Comparison of ENCODE assay signal across 19 cellular contexts in the genomic region with DNA sequence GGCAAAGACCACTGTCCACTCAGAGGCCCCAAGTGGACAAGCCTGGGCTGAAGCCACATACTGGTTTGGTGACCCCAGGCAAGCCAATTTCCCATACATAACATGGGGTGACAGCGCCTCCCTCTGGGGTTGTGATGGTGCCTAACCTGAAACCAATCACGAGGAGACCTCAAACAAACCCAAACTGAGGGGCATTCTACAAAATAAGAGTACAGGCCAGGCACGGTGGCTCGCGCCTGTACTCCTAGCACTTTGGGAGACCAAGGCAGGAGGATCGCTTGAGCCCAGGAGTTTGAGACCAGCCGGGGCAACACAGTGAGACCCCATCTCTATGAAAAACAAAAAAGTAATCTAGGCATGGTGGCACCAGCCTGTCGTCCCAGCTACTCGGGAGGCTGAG. TPM values are rescaled to one million over a fixed set of nuclear protein-coding genes. Genes with fewer than 3 reads are reported as not detected.
DNase-seq lines count a peak whose midpoint lies in the region; ATAC-seq, FAIRE-seq and TF ChIP-seq lines count a peak whose summit lies in the region.
"Had no signal": no experiment of that assay in that cellular context is flagged by ENCODE, and none has a peak within 500 bp of the region (broad histone marks: within the 10 kb centered on the region; RNA-seq: fewer than 3 reads in every experiment).

No MANE protein-coding gene starts in this region.

- H4K5ac ChIP-seq in H9 (ENCODE audit: insufficient read length, low read depth, low read length): no peak overlapping the region

- H3K9me3 ChIP-seq in H9 (ENCODE audit: control insufficient read depth, low read depth, low read length): no peaks in the 10 kb centered on the region
- H3K9me3 ChIP-seq in keratinocyte (ENCODE audit: control insufficient read depth, low read depth, low read length): no peaks in the 10 kb centered on the region
- H3K9me3 ChIP-seq: BE2C, neutrophil, thoracic aorta had no signal

- POLR2A ChIA-PET in WTC11 (lab: Charles Lee): no interaction called here

- H2BK20ac ChIP-seq in H9 (ENCODE audit: low read depth, low read length, poor library complexity, severe bottlenecking): no peak overlapping the region

- peaks cover 4% of the 10 kb centered on the region for H3K23me2 ChIP-seq in H9 (ENCODE audit: insufficient read length, low read depth, low read length, poor library complexity, severe bottlenecking)

- no peak overlapping the region for H3K27ac Mint-ChIP-seq in H9
- no peak overlapping the region for H3K27ac Mint-ChIP-seq in WTC11
- no peak overlapping the region for H3K27ac Mint-ChIP-seq in osteocyte (ENCODE audit: unreplicated experiment)

- TF ChIP-seq CTCF in GM06990 (IDR thresholded peaks at IDR 0.05; ENCODE audit: insufficient read depth, low read length, poor library complexity, severe bottlenecking) (peak; percentile 24), H9 (conservative IDR thresholded peaks at IDR 0.05) (peak; percentile 30; the same call in 2 of the 3 replicates), WTC11 (IDR thresholded peaks at IDR 0.05) (no peak), keratinocyte (optimal IDR thresholded peaks at IDR 0.05 in 1 of 3, IDR thresholded peaks at IDR 0.05 in 1 of 3, conservative IDR thresholded peaks at IDR 0.05 in 1 of 3; ENCODE audit: extremely low read depth in 1 of 3, insufficient read depth in 2 of 3, low read length in 3 of 3) (peak in 2 of 3 experiments; percentile 21 to 22), osteocyte (IDR thresholded peaks at IDR 0.05) (no peak)

- H3K27me3 ChIP-seq in GM06990 (replicated peaks; ENCODE audit: control insufficient read depth, insufficient read depth, low read length) (no peaks in the 10 kb centered on the region), H9 (ENCODE audit: insufficient read depth, low read length) (no peaks in the 10 kb centered on the region), keratinocyte (ENCODE audit: control insufficient read depth, extremely low read depth, insufficient read depth, low read length) (peaks cover 37% of the 10 kb centered on the region)
- H3K27me3 ChIP-seq: BE2C had no signal

- CTCF ChIA-PET in WTC11 (lab: Charles Lee): interaction anchor here (0.7 to 1.9 kb wide), 10 partner anchors 9 to 155 kb away, joined by 3 to 25 read pairs (median 4); no protein-coding TSS in a partner anchor

- H4K20me1 ChIP-seq in H9 (ENCODE audit: control insufficient read depth, insufficient read depth, insufficient read length) (peaks cover 3% of the 10 kb centered on the region), keratinocyte (ENCODE audit: control insufficient read depth, extremely low read depth, insufficient read depth, low read length) (no peaks in the 10 kb centered on the region)

- H3K4me3 Mint-ChIP-seq in H9 (no peak overlapping the region), WTC11 (no peak overlapping the region; the same call in 1 of the 2 replicates), osteocyte (ENCODE audit: unreplicated experiment) (no peak overlapping the region)

- no peak overlapping the region for H3K23ac ChIP-seq in H9 (ENCODE audit: insufficient read length, low read depth, low read length)

- H2BK120ac ChIP-seq in H9 (ENCODE audit: low read depth, low read length, poor library complexity, severe bottlenecking): no peak overlapping the region

- H3T11ph ChIP-seq in H9 (ENCODE audit: low read length): no peak overlapping the region

- no peak overlapping the region for H4K8ac ChIP-seq in H9 (replicated peaks; ENCODE audit: insufficient read length, low read depth, low read length)

- no peak overlapping the region for H3K27ac ChIP-seq in H9 (ENCODE audit: insufficient read length, low read depth, low read length)
- no peak overlapping the region for H3K27ac ChIP-seq in keratinocyte (ENCODE audit: control insufficient read depth, insufficient read depth, low read length)
- H3K27ac ChIP-seq: neutrophil, thoracic aorta had no signal

- no peak for TF ChIP-seq POLR2A in H54 (IDR thresholded peaks at IDR 0.05; ENCODE audit: low read depth, low read length)

- peaks cover 21% of the 10 kb centered on the region for H3K36me3 ChIP-seq in GM06990 (ENCODE audit: control insufficient read depth, insufficient read depth, low read length)
- H3K36me3 ChIP-seq in keratinocyte (ENCODE audit: control insufficient read depth in 2 of 2, extremely low read depth in 1 of 2, insufficient read depth in 2 of 2, low read length in 2 of 2): no peaks in the 10 kb centered on the region
- H3K36me3 ChIP-seq: neutrophil, thoracic aorta had no signal

- no peak overlapping the region for H4K91ac ChIP-seq in H9 (ENCODE audit: insufficient read length, low read depth, low read length)

- H3K79me1 ChIP-seq in H9 (ENCODE audit: insufficient read depth, low read depth, low read length, poor library complexity, severe bottlenecking): no peaks in the 10 kb centered on the region

- H3K9me1 ChIP-seq in keratinocyte (ENCODE audit: control insufficient read depth, extremely low read depth, insufficient read depth, low read length): no peaks in the 10 kb centered on the region

- peaks cover 5 to 21% of the 10 kb centered on the region in 2 experiments for H3K4me1 Mint-ChIP-seq in H9
- peaks cover 17% of the 10 kb centered on the region for H3K4me1 Mint-ChIP-seq in WTC11
- peaks cover 8% of the 10 kb centered on the region for H3K4me1 Mint-ChIP-seq in osteocyte (ENCODE audit: unreplicated experiment)

- no peak overlapping the region for H3K4me2 ChIP-seq in H9 (ENCODE audit: insufficient read depth, insufficient read length, low read length)
- no peak overlapping the region for H3K4me2 ChIP-seq in keratinocyte (ENCODE audit: control insufficient read depth, extremely low read depth, insufficient read depth, low read depth, low read length)

- no peak overlapping the region for H2BK15ac ChIP-seq in H9 (ENCODE audit: low read depth, low read length)

- H3K4me3 ChIP-seq in GM06990 (replicated peaks; ENCODE audit: low read depth, low read length) (no peak overlapping the region), keratinocyte (ENCODE audit: control insufficient read depth in 2 of 3, extremely low read depth in 1 of 3, insufficient read depth in 2 of 3, low read depth in 1 of 3, low read length in 3 of 3) (no peak overlapping the region)
- H3K4me3 ChIP-seq: thoracic aorta had no signal

- H2BK12ac ChIP-seq in H9 (ENCODE audit: insufficient read length, low read depth, low read length): no peak overlapping the region

- H2AK5ac ChIP-seq in H9 (ENCODE audit: insufficient read length, low read length): no peak overlapping the region

- no peak for DNase-seq in GM06990 (ENCODE audit: extremely low read depth, insufficient read length)
- DNase-seq in H9: peak; percentile 74
- peak; percentile 61 for DNase-seq in WTC11 (ENCODE audit: low spot score)
- DNase-seq in keratinocyte (ENCODE audit: low read depth, low spot score): no peak
- DNase-seq in osteocyte (ENCODE audit: extremely low spot score, unreplicated experiment): no peak
- DNase-seq in H54 (ENCODE audit: insufficient read length, low spot score): no peak
- no peak for DNase-seq in NCI-H82 treated with DMSO at 0.1 percent for 48 hours (lab: John Stamatoyannopoulos, UW; ENCODE audit: unreplicated experiment)
- DNase-seq: activated CD4-positive, alpha-beta T cell treated with anti-CD3 and anti-CD28 coated beads, Interleukin-2, amount 50 U/mL, for 4 hours; activated T-cell treated with anti-CD3 and anti-CD28 coated beads, Interleukin-2, amount 50 U/mL, for 48 hours; BE2C; HCEC 1CT; NCI-H1105 treated with DMSO at 0.1 percent for 48 hours; Right ventricle myocardium superior; T-helper 9 cell had no signal

- H3K4me1 ChIP-seq in H9 (ENCODE audit: insufficient read depth, low read length) (no peaks in the 10 kb centered on the region), keratinocyte (ENCODE audit: control insufficient read depth, extremely low read depth, insufficient read depth, low read length) (peaks cover 4% of the 10 kb centered on the region)
- H3K4me1 ChIP-seq: BE2C had no signal

- FAIRE-seq in keratinocyte (lab: Jason Lieb, UNC) (no peak), H54 (lab: Jason Lieb, UNC) (no peak)
- FAIRE-seq: islet of Langerhans had no signal

- H2AFZ ChIP-seq in H9 (ENCODE audit: low read length) (no peak overlapping the region), keratinocyte (ENCODE audit: control insufficient read depth, low read length) (no peak overlapping the region)

- peaks cover 0 to 4% (median 0%) of the 10 kb centered on the region in 3 experiments; a peak in 1 of 7 replicates for H3K36me3 Mint-ChIP-seq in H9 (ENCODE audit: insufficient read depth in 1 of 3, low read depth in 3 of 3)
- no peaks in the 10 kb centered on the region for H3K36me3 Mint-ChIP-seq in WTC11
- H3K36me3 Mint-ChIP-seq in osteocyte (ENCODE audit: unreplicated experiment): no peaks in the 10 kb centered on the region

- H3K9ac ChIP-seq in H9 (ENCODE audit: extremely low read depth, insufficient read length, low read length) (no peak overlapping the region), keratinocyte (ENCODE audit: control insufficient read depth, extremely low read depth, insufficient read depth, low read length) (no peak overlapping the region)

- H3K4ac ChIP-seq in H9 (ENCODE audit: low read depth, low read length): no peak overlapping the region

- H3K9me3 Mint-ChIP-seq in H9 (no peaks in the 10 kb centered on the region; a peak in 2 of 5 replicates), WTC11 (no peaks in the 10 kb centered on the region), osteocyte (ENCODE audit: unreplicated experiment) (no peaks in the 10 kb centered on the region)

- H2BK5ac ChIP-seq in H9 (ENCODE audit: insufficient read length, low read length): no peak overlapping the region

- no CpG with 5 or more reads among the region's 9 CpGs for whole genome bisulfite sequencing in H9 (ENCODE audit: extremely low coverage, insufficient read length, low lambda C conversion rate)

- dilution Hi-C loops in keratinocyte (cut with MboI; ENCODE audit: extremely low pct_ligation_motif_present, low sequenced_read_pairs): no loop called here

- no peak overlapping the region for H3K56ac ChIP-seq in H9 (ENCODE audit: insufficient read length, low read depth, low read length)

- no peaks in the 10 kb centered on the region for H3K79me2 ChIP-seq in H9 (ENCODE audit: insufficient read depth, low read length)
- H3K79me2 ChIP-seq in keratinocyte (ENCODE audit: control insufficient read depth, insufficient read depth, low read length): no peaks in the 10 kb centered on the region

- H3K18ac ChIP-seq in H9 (ENCODE audit: insufficient read length, low read depth, low read length): no peak overlapping the region

- peaks cover 32% of the 10 kb centered on the region for H3K27me3 Mint-ChIP-seq in H9 (ENCODE audit: low read depth)
- H3K27me3 Mint-ChIP-seq in WTC11 (ENCODE audit: low read depth): peaks cover 23% of the 10 kb centered on the region
- peaks cover 21% of the 10 kb centered on the region for H3K27me3 Mint-ChIP-seq in osteocyte (ENCODE audit: unreplicated experiment)

- ATAC-seq in WTC11 (peak; percentile 6; the same call in 1 of the 2 replicates), HG03469 (IDR thresholded peaks at IDR 0.05; ENCODE audit: unreplicated experiment) (no peak)
- ATAC-seq: sciatic nerve had no signal

- H3K14ac ChIP-seq in H9 (ENCODE audit: insufficient read depth, low read length): no peak overlapping the region

RNA-seq across cellular contexts. Expression of a gene that starts 3.6 kb away (rescaled TPM):
- total RNA-seq in H9 (2021) (4.2 and 4.7 TPM in 2 replicates), WTC11 (2021) (6.4 to 9.5 TPM (median 8.8 TPM) in 3 replicates), osteocyte (0.34 and 0.43 TPM in 2 replicates)
- polyA plus RNA-seq in keratinocyte: 0.43 to 0.97 TPM (median 0.63 TPM) in 3 replicates
- polyA plus RNA-seq in keratinocyte (2011; ENCODE audit: low read depth): 0.26 TPM
- polyA plus RNA-seq in keratinocyte (2011; cell fraction: cytosol; rRNA removed): 0.98 and 1.2 TPM in 2 replicates
- polyA plus RNA-seq in keratinocyte (2011; cell fraction: nucleus; rRNA removed): 3.8 and 5.4 TPM in 2 replicates
- 1.0 and 1.3 TPM in 2 replicates for polyA plus RNA-seq in keratinocyte (2012; ENCODE audit: low replicate concordance)
- polyA minus RNA-seq in keratinocyte: 1.1 to 3.4 TPM (median 1.3 TPM) in 3 replicates
- 4.4 TPM for polyA minus RNA-seq in keratinocyte (2011; cell fraction: cytosol; rRNA and poly(A)+ RNA removed)
- 1.5 and 3.3 TPM in 2 replicates for polyA minus RNA-seq in keratinocyte (2011; cell fraction: nucleus; rRNA and poly(A)+ RNA removed)

RNA-seq across cellular contexts. Expression of a gene that starts 23.7 kb away (rescaled TPM):
- total RNA-seq in H9 (2021): 70.7 and 72.2 TPM in 2 replicates
- 81.2 to 89.7 TPM (median 86.0 TPM) in 3 replicates for total RNA-seq in WTC11 (2021)
- 35.4 to 47.4 TPM (median 36.6 TPM) in 3 replicates for polyA plus RNA-seq in keratinocyte
- 41.4 TPM for polyA plus RNA-seq in keratinocyte (2011; ENCODE audit: low read depth)
- polyA plus RNA-seq in keratinocyte (2011; cell fraction: cytosol; rRNA removed): 26.5 and 57.1 TPM in 2 replicates
- polyA plus RNA-seq in keratinocyte (2011; cell fraction: nucleus; rRNA removed): 15.5 and 22.9 TPM in 2 replicates
- 45.2 and 58.0 TPM in 2 replicates for polyA plus RNA-seq in keratinocyte (2012; ENCODE audit: low replicate concordance)
- polyA minus RNA-seq in keratinocyte: 5.1 to 9.4 TPM (median 5.2 TPM) in 3 replicates
- 42.4 TPM for polyA minus RNA-seq in keratinocyte (2011; cell fraction: cytosol; rRNA and poly(A)+ RNA removed)
- polyA minus RNA-seq in keratinocyte (2011; cell fraction: nucleus; rRNA and poly(A)+ RNA removed): 6.1 and 10.6 TPM in 2 replicates
- total RNA-seq in osteocyte: 37.0 and 43.8 TPM in 2 replicates

RNA-seq across cellular contexts. Expression of a gene that starts 24.0 kb away (rescaled TPM):
- total RNA-seq in H9 (2021) (76.3 and 79.2 TPM in 2 replicates), WTC11 (2021) (71.9 to 76.9 TPM (median 76.2 TPM) in 3 replicates), osteocyte (149 TPM in 2 replicates)
- 105 to 197 TPM (median 126 TPM) in 3 replicates for polyA plus RNA-seq in keratinocyte
- polyA plus RNA-seq in keratinocyte (2011; ENCODE audit: low read depth): 61.1 TPM
- polyA plus RNA-seq in keratinocyte (2011; cell fraction: cytosol; rRNA removed): 211 and 254 TPM in 2 replicates
- polyA plus RNA-seq in keratinocyte (2011; cell fraction: nucleus; rRNA removed): 86.6 and 95.3 TPM in 2 replicates
- polyA plus RNA-seq in keratinocyte (2012; ENCODE audit: low replicate concordance): 148 and 244 TPM in 2 replicates
- polyA minus RNA-seq in keratinocyte: 105 to 182 TPM (median 114 TPM) in 3 replicates
- polyA minus RNA-seq in keratinocyte (2011; cell fraction: cytosol; rRNA and poly(A)+ RNA removed): 407 TPM
- 50.0 and 54.6 TPM in 2 replicates for polyA minus RNA-seq in keratinocyte (2011; cell fraction: nucleus; rRNA and poly(A)+ RNA removed)

RNA-seq across cellular contexts. Expression of a gene that starts 31.4 kb away (rescaled TPM):
- total RNA-seq in H9 (2021) (26.6 and 26.7 TPM in 2 replicates), WTC11 (2021) (30.0 to 30.8 TPM (median 30.4 TPM) in 3 replicates), osteocyte (1.9 and 2.6 TPM in 2 replicates)
- 0.90 to 4.7 TPM (median 3.5 TPM) in 3 replicates for polyA plus RNA-seq in keratinocyte
- polyA plus RNA-seq in keratinocyte (2011; ENCODE audit: low read depth): not detected
- 1.4 and 2.0 TPM in 2 replicates for polyA plus RNA-seq in keratinocyte (2011; cell fraction: cytosol; rRNA removed)
- 1.4 and 1.7 TPM in 2 replicates for polyA plus RNA-seq in keratinocyte (2011; cell fraction: nucleus; rRNA removed)
- polyA plus RNA-seq in keratinocyte (2012; ENCODE audit: low replicate concordance): 0.10 and 3.4 TPM in 2 replicates
- polyA minus RNA-seq in keratinocyte: 1.6 to 4.1 TPM (median 3.6 TPM) in 3 replicates
- 2.9 TPM for polyA minus RNA-seq in keratinocyte (2011; cell fraction: cytosol; rRNA and poly(A)+ RNA removed)
- polyA minus RNA-seq in keratinocyte (2011; cell fraction: nucleus; rRNA and poly(A)+ RNA removed): 1.7 and 2.0 TPM in 2 replicates

RNA-seq across cellular contexts. Expression of a gene that starts 55.8 kb away (rescaled TPM):
- 12.4 and 12.8 TPM in 2 replicates for total RNA-seq in H9 (2021)
- total RNA-seq in WTC11 (2021): 10.7 to 11.9 TPM (median 11.8 TPM) in 3 replicates
- polyA plus RNA-seq in keratinocyte: 7.4 to 10.3 TPM (median 10.2 TPM) in 3 replicates
- polyA plus RNA-seq in keratinocyte (2011; ENCODE audit: low read depth): 4.1 TPM
- 5.6 and 6.5 TPM in 2 replicates for polyA plus RNA-seq in keratinocyte (2011; cell fraction: cytosol; rRNA removed)
- polyA plus RNA-seq in keratinocyte (2011; cell fraction: nucleus; rRNA removed): 16.0 and 21.7 TPM in 2 replicates
- 10.6 and 12.6 TPM in 2 replicates for polyA plus RNA-seq in keratinocyte (2012; ENCODE audit: low replicate concordance)
- 7.1 to 9.1 TPM (median 8.1 TPM) in 3 replicates for polyA minus RNA-seq in keratinocyte
- polyA minus RNA-seq in keratinocyte (2011; cell fraction: cytosol; rRNA and poly(A)+ RNA removed): 13.0 TPM
- polyA minus RNA-seq in keratinocyte (2011; cell fraction: nucleus; rRNA and poly(A)+ RNA removed): 11.8 and 13.7 TPM in 2 replicates
- 23.8 and 24.9 TPM in 2 replicates for total RNA-seq in osteocyte

Comparison
In these comparisons a context has a peak if more than half of its experiments do, and no peak if none do; other contexts are left out.
1. DNase-seq: peak in H9 (single experiment) and WTC11 (single experiment); none in GM06990 (single experiment), keratinocyte (single experiment), osteocyte (single experiment), H54 (single experiment) and NCI-H82 treated with DMSO at 0.1 percent for 48 hours (single experiment).
2. CTCF ChIP-seq: peak in GM06990 (single experiment), H9 (single experiment) and keratinocyte (2 of 3); none in WTC11 (single experiment) and osteocyte (single experiment).